In genomic region chr17:17911003-17911613, GRCh38 we compare ENCODE assay signal across 18 cellular contexts.
DNase-seq lines count a peak whose midpoint lies in the region; ATAC-seq and TF ChIP-seq lines count a peak whose summit lies in the region.
"Had no signal": no experiment of that assay in that cellular context is flagged by ENCODE, and none has a peak within 500 bp of the region (broad histone marks: within the 10 kb centered on the region; RNA-seq: fewer than 3 reads in every experiment).

No MANE protein-coding gene starts in this region.

- 93% methylated on average over 10 of the region's 10 CpGs for WGBS in thymus

- H3K9me3 ChIP-seq in thymus (ENCODE audit: control insufficient read depth) = no peaks in the 10 kb centered on the region
- H3K9me3 ChIP-seq: thoracic aorta had no signal

- peaks cover under 1% of the 10 kb centered on the region for H3K36me3 Mint-ChIP-seq in glutamatergic neuron (ENCODE audit: unreplicated experiment)

- H3K27ac Mint-ChIP-seq in glutamatergic neuron (ENCODE audit: unreplicated experiment) = peak overlapping the region; percentile 97
- H3K27ac Mint-ChIP-seq: activated T-helper 17 cell treated with anti-CD3 and anti-CD28 coated beads, Interleukin-2, amount 50 U/mL, for 72 hours; dendritic cell treated with granulocyte-macrophage colony-stimulating factor and Interleukin-4, amounts not matched to agents 40 ng/mL and 50 ng/mL, for 4 days; H9; immature natural killer cell; T-cell had no signal

- H3K4me1 ChIP-seq in thymus (ENCODE audit: control insufficient read depth, insufficient read depth, low read length) = peaks cover 10% of the 10 kb centered on the region

- TF ChIP-seq CTCF in glutamatergic neuron (IDR thresholded peaks at IDR 0.05; ENCODE audit: partially characterized antibody, unreplicated experiment) = no peak

- DNase-seq in NCI-H2227 (lab: John Stamatoyannopoulos, UW; ENCODE audit: unreplicated experiment) (peak; percentile 16), NCI-H2227 treated with DMSO at 0.1 percent for 48 hours (lab: John Stamatoyannopoulos, UW) (no peak), glutamatergic neuron (peak; percentile 61), middle frontal gyrus (ENCODE audit: extremely low spot score, low spot score) (peak; percentile 42), NAMALWA (ENCODE audit: low spot score) (no peak)
- DNase-seq: activated CD4-positive, alpha-beta T cell treated with anti-CD3 and anti-CD28 coated beads for 48 hours; H9; immature natural killer cell; NCI-H2081 treated with DMSO at 0.1 percent for 48 hours; T-cell had no signal

- H3K4me1 Mint-ChIP-seq in glutamatergic neuron (ENCODE audit: low read depth, unreplicated experiment) = peaks cover 39% of the 10 kb centered on the region
- H3K4me1 Mint-ChIP-seq: activated T-helper 17 cell treated with anti-CD3 and anti-CD28 coated beads, Interleukin-2, amount 50 U/mL, for 72 hours had no signal

- H3K27ac ChIP-seq in thymus (ENCODE audit: low read depth) = peak overlapping the region; percentile 22
- H3K27ac ChIP-seq: HL-60, thoracic aorta had no signal

- ATAC-seq in HG03460 (IDR thresholded peaks at IDR 0.05; ENCODE audit: unreplicated experiment) = no peak
- no peak for ATAC-seq in HG02938 (IDR thresholded peaks at IDR 0.05; ENCODE audit: unreplicated experiment)
- ATAC-seq: activated T-helper 17 cell treated with anti-CD3 and anti-CD28 coated beads, Interleukin-2, amount 50 U/mL, for 72 hours; T-cell had no signal

- H3K4me3 Mint-ChIP-seq in glutamatergic neuron (ENCODE audit: unreplicated experiment) = peak overlapping the region; percentile 67
- H3K4me3 Mint-ChIP-seq: activated T-helper 17 cell treated with anti-CD3 and anti-CD28 coated beads, Interleukin-2, amount 50 U/mL, for 72 hours; dendritic cell treated with granulocyte-macrophage colony-stimulating factor and Interleukin-4, amounts not matched to agents 40 ng/mL and 50 ng/mL, for 4 days; H9; immature natural killer cell; T-cell had no signal

- no peaks in the 10 kb centered on the region for H3K36me3 ChIP-seq in thymus (ENCODE audit: control insufficient read depth, insufficient read depth)
- H3K36me3 ChIP-seq: thoracic aorta had no signal

- no peaks in the 10 kb centered on the region for H3K27me3 ChIP-seq in thymus (ENCODE audit: control insufficient read depth, insufficient read depth)

- H3K9me3 Mint-ChIP-seq in glutamatergic neuron (ENCODE audit: unreplicated experiment) = peaks cover 11% of the 10 kb centered on the region
- H3K9me3 Mint-ChIP-seq: activated T-helper 17 cell treated with anti-CD3 and anti-CD28 coated beads, Interleukin-2, amount 50 U/mL, for 72 hours; dendritic cell treated with granulocyte-macrophage colony-stimulating factor and Interleukin-4, amounts not matched to agents 40 ng/mL and 50 ng/mL, for 4 days; immature natural killer cell; T-cell had no signal

- H3K4me3 ChIP-seq in thymus (ENCODE audit: low read length) = no peak overlapping the region
- H3K4me3 ChIP-seq: smooth muscle cell, thoracic aorta had no signal

- peaks cover 9% of the 10 kb centered on the region for H3K27me3 Mint-ChIP-seq in glutamatergic neuron (ENCODE audit: unreplicated experiment)
- H3K27me3 Mint-ChIP-seq: activated T-helper 17 cell treated with anti-CD3 and anti-CD28 coated beads, Interleukin-2, amount 50 U/mL, for 72 hours; dendritic cell treated with granulocyte-macrophage colony-stimulating factor and Interleukin-4, amounts not matched to agents 40 ng/mL and 50 ng/mL, for 4 days; T-cell had no signal

Comparison
In these comparisons a context has a peak if more than half of its experiments do, and no peak if none do; other contexts are left out.
1. DNase-seq: peak in NCI-H2227 (single experiment), glutamatergic neuron (single experiment) and middle frontal gyrus (single experiment); none in NCI-H2227 treated with DMSO at 0.1 percent for 48 hours (single experiment) and NAMALWA (single experiment).